In genomic region chr14:36823651-36824050, GRCh38 we compare ENCODE assay signal across 6 cellular contexts.
"Had no signal": no experiment of that assay in that cellular context is flagged by ENCODE, and none has a peak within 500 bp of the region (broad histone marks: within the 10 kb centered on the region; RNA-seq: fewer than 3 reads in every experiment).

No MANE protein-coding gene starts in this region.

- DNase-seq: IMR-90, KBM-7, KG1 had no signal

- H3K27ac ChIP-seq: HL-60, KMS-11 had no signal

- H3K4me3 ChIP-seq: K562 had no signal
